8 cellular contexts compared by ENCODE assay signal in genomic region chr11:93741094-93741881, GRCh38. TPM values are rescaled to one million over a fixed set of nuclear protein-coding genes. Genes with fewer than 3 reads are reported as not detected.
DNase-seq lines count a peak whose midpoint lies in the region; ATAC-seq and TF ChIP-seq lines count a peak whose summit lies in the region.

Gene C11orf54, plus strand, starts transcription at chr11:93741672. Its CDS starts 5,722 bp downstream, at chr11:93747394.
Gene TAF1D, minus strand, starts transcription at chr11:93741495. Its CDS starts 2,191 bp downstream, at chr11:93739304.

- intact Hi-C loops in uterus (cut with DNase I; ENCODE audit: low total_unique reads) = no loop called here

- H3K27me3 ChIP-seq in right atrium auricular region (no peaks in the 10 kb centered on the region), uterus (no peaks in the 10 kb centered on the region)

- peak; percentile 95 to 97 for DNase-seq in NCI-H187 (lab: John Stamatoyannopoulos, UW)
- DNase-seq in T-helper 2 cell = peak; percentile 88 to 98 (median 95)
- peak; percentile 98 for DNase-seq in right atrium auricular region (ENCODE audit: low spot score)
- DNase-seq in pulmonary artery endothelial cell (ENCODE audit: low read depth, low spot score) = peak; percentile 91
- DNase-seq in uterus = peak; percentile 98

- H3K4me3 ChIP-seq in right atrium auricular region = peak within 1 kb of the TSS; percentile 86 to 92
- peak within 1 kb of the TSS; percentile 77 to 80 for H3K4me3 ChIP-seq in uterus

- H3K9me3 ChIP-seq in right atrium auricular region = no peaks in the 10 kb centered on the region
- no peaks in the 10 kb centered on the region for H3K9me3 ChIP-seq in uterus

- TF ChIP-seq CTCF in right atrium auricular region (IDR thresholded peaks at IDR 0.05) (no peak), uterus (IDR thresholded peaks at IDR 0.05) (peak in 1 of 4 experiments; percentile 8)

- H3K4me1 ChIP-seq in right atrium auricular region = peaks cover 0 to 40% of the 10 kb centered on the region in 2 donors
- H3K4me1 ChIP-seq in uterus = peaks cover 5 to 12% of the 10 kb centered on the region in 2 donors

- H3K36me3 ChIP-seq in right atrium auricular region (peaks cover 37% of the 10 kb centered on the region), uterus (no peaks in the 10 kb centered on the region)

- ATAC-seq in GM18498 (IDR thresholded peaks at IDR 0.05; ENCODE audit: unreplicated experiment) (peak; percentile 88), HG02938 (IDR thresholded peaks at IDR 0.05; ENCODE audit: unreplicated experiment) (peak; percentile 83)

- peak; percentile 59 to 74 for TF ChIP-seq POLR2A in uterus (IDR thresholded peaks at IDR 0.05)

- peak within 1 kb of the TSS; percentile 90 for H3K27ac ChIP-seq in angular gyrus (ENCODE audit: low read depth, low read length)
- peak within 1 kb of the TSS; percentile 91 to 93 for H3K27ac ChIP-seq in right atrium auricular region
- peak within 1 kb of the TSS; percentile 91 to 94 for H3K27ac ChIP-seq in uterus

RNA-seq across cellular contexts. Expression of gene C11orf54, which starts in this region (rescaled TPM):
- total RNA-seq in right atrium auricular region (10 to 100 TPM; 29.5 to 37.2 TPM), pulmonary artery endothelial cell (13.3 and 14.0 TPM in 2 replicates), uterus (10 to 100 TPM; 13.3 to 57.2 (median 32.1) TPM)

RNA-seq across cellular contexts. Expression of gene TAF1D, which starts in this region (rescaled TPM):
- total RNA-seq in right atrium auricular region = 10 to 100 TPM; 33.0 to 36.0 TPM
- total RNA-seq in pulmonary artery endothelial cell = 108 and 135 TPM in 2 replicates
- 100 to 1,000 TPM in 3 of 4 donors, 10 to 100 TPM in 1; 46.1 to 431 (median 191) TPM for total RNA-seq in uterus

Comparison
In these comparisons a context has a peak if more than half of its experiments do, and no peak if none do; other contexts are left out.
1. Peak in every context shown above with its lines: DNase-seq, ATAC-seq, H3K4me3 ChIP-seq and H3K27ac ChIP-seq.